ENCODE assay signal across 22 cellular contexts in genomic region chr21:42570362-42570761, GRCh38. TPM values are rescaled to one million over a fixed set of nuclear protein-coding genes. Genes with fewer than 3 reads are reported as not detected.
A peak's percentile ranks its signal among the peaks of the same experiment; 100 is the strongest.
DNase-seq lines count a peak whose midpoint lies in the region; ATAC-seq and TF ChIP-seq lines count a peak whose summit lies in the region.
"Had no signal": no experiment of that assay in that cellular context is flagged by ENCODE, and none has a peak within 500 bp of the region (broad histone marks: within the 10 kb centered on the region; RNA-seq: fewer than 3 reads in every experiment).

No MANE protein-coding gene starts in this region.

- DNase-seq in heart left ventricle: peak in 3 of 5 donors; percentile 6 to 30 (median 11)
- no peak for DNase-seq in left ventricle myocardium superior
- DNase-seq in glutamatergic neuron: peak; percentile 3
- peak; percentile 50 for DNase-seq in sigmoid colon
- DNase-seq in hippocampal formation (lab: John Stamatoyannopoulos, UW): no peak
- DNase-seq in NCI-H69 (lab: John Stamatoyannopoulos, UW): no peak
- DNase-seq: activated gamma-delta T cell treated with Interleukin-2 at 50 U/mL for 16 hours; brain microvascular endothelial cell; KBM-7; mammary epithelial cell; NCI-H1694 treated with DMSO at 0.1 percent for 48 hours; NCI-H2171; RPMI8226; stimulated activated naive CD4-positive, alpha-beta T cell treated with Interleukin-2 at 50 U/mL for 16 hours; T1000 had no signal

- peaks cover 2% of the 10 kb centered on the region for H3K4me1 Mint-ChIP-seq in glutamatergic neuron (ENCODE audit: low read depth, unreplicated experiment)
- H3K4me1 Mint-ChIP-seq: nephron had no signal

- H3K27ac ChIP-seq in heart left ventricle: peak overlapping the region in 1 of 12 donors; percentile 42
- H3K27ac ChIP-seq in sigmoid colon: no peak overlapping the region
- H3K27ac ChIP-seq: brain microvascular endothelial cell, ovary, SJCRH30, thoracic aorta had no signal

- TF ChIP-seq POLR2A in heart left ventricle (IDR thresholded peaks at IDR 0.05) (no peak), sigmoid colon (IDR thresholded peaks at IDR 0.05) (no peak)

- H3K27me3 Mint-ChIP-seq in glutamatergic neuron (ENCODE audit: unreplicated experiment): no peaks in the 10 kb centered on the region

- peaks cover under 1% of the 10 kb centered on the region for H3K36me3 Mint-ChIP-seq in glutamatergic neuron (ENCODE audit: unreplicated experiment)

- H3K4me1 ChIP-seq in heart left ventricle: no peaks in the 10 kb centered on the region
- no peaks in the 10 kb centered on the region for H3K4me1 ChIP-seq in sigmoid colon
- H3K4me1 ChIP-seq: SJCRH30 had no signal

- intact Hi-C loops in heart left ventricle (cut with DNase I): no loop called here
- intact Hi-C loops in left ventricle myocardium superior (cut with micrococcal nuclease): no loop called here
- intact Hi-C loops in sigmoid colon (cut with DNase I): no loop called here

- 82 to 95% (median 91%) methylated on average over 8 to 9 of the region's 9 CpGs for WGBS in heart left ventricle, 4 donors
- WGBS in sigmoid colon, 2 donors: 87 to 95% methylated on average over 9 of the region's 9 CpGs

- peaks cover 4% of the 10 kb centered on the region for H3K9me3 Mint-ChIP-seq in glutamatergic neuron (ENCODE audit: unreplicated experiment)
- H3K9me3 Mint-ChIP-seq: nephron, WTC11 had no signal

- TF ChIP-seq EP300 in sigmoid colon (IDR thresholded peaks at IDR 0.05): no peak

- no peak overlapping the region for H3K4me3 Mint-ChIP-seq in glutamatergic neuron (ENCODE audit: unreplicated experiment)
- H3K4me3 Mint-ChIP-seq: nephron, WTC11 had no signal

- no peak overlapping the region for H3K27ac Mint-ChIP-seq in glutamatergic neuron (ENCODE audit: unreplicated experiment)
- H3K27ac Mint-ChIP-seq: WTC11 had no signal

- H3K4me3 ChIP-seq in heart left ventricle: no peak overlapping the region
- no peak overlapping the region for H3K4me3 ChIP-seq in sigmoid colon
- H3K4me3 ChIP-seq: GM12878, ovary, SJCRH30, thoracic aorta had no signal

- ATAC-seq in heart left ventricle (no peak), left ventricle myocardium superior (no peak), GM21619 (IDR thresholded peaks at IDR 0.05; ENCODE audit: unreplicated experiment) (no peak)
- ATAC-seq: GM12878, WTC11 had no signal

- H3K36me3 ChIP-seq in heart left ventricle (peaks cover 0 to 87% (median 40%) of the 10 kb centered on the region in 9 donors), sigmoid colon (peaks cover 0 to 23% (median 0%) of the 10 kb centered on the region in 4 donors)
- H3K36me3 ChIP-seq: brain microvascular endothelial cell, ovary, SJCRH30 had no signal

- H3K27me3 ChIP-seq in heart left ventricle: no peaks in the 10 kb centered on the region
- H3K27me3 ChIP-seq in sigmoid colon: no peaks in the 10 kb centered on the region
- H3K27me3 ChIP-seq: brain microvascular endothelial cell, ovary, SJCRH30 had no signal

- TF ChIP-seq CTCF in heart left ventricle (IDR thresholded peaks at IDR 0.05): no peak
- no peak for TF ChIP-seq CTCF in glutamatergic neuron (IDR thresholded peaks at IDR 0.05; ENCODE audit: partially characterized antibody, unreplicated experiment)
- no peak for TF ChIP-seq CTCF in sigmoid colon (IDR thresholded peaks at IDR 0.05)

- peaks cover 0 to 1% (median 0%) of the 10 kb centered on the region in 12 donors for H3K9me3 ChIP-seq in heart left ventricle
- H3K9me3 ChIP-seq in sigmoid colon: no peaks in the 10 kb centered on the region
- H3K9me3 ChIP-seq: ovary, SJCRH30, thoracic aorta had no signal

RNA-seq across cellular contexts. Expression of gene SLC37A1, which starts 56.7 kb away (rescaled TPM):
- 10 to 100 TPM in 1 of 9 donors, 1 to 10 TPM in 8; 3.1 to 13.0 (median 5.7) TPM for total RNA-seq in heart left ventricle
- 1 to 10 TPM; 2.2 TPM for polyA plus RNA-seq in heart left ventricle
- total RNA-seq in left ventricle myocardium superior: 4.0 TPM
- total RNA-seq in glutamatergic neuron (ENCODE audit: unreplicated experiment): 65.7 TPM
- total RNA-seq in sigmoid colon: 1 to 10 TPM; 2.3 to 7.8 (median 5.0) TPM
- polyA plus RNA-seq in sigmoid colon: 10 to 100 TPM; 21.0 to 98.5 (median 31.2) TPM
- total RNA-seq: SJCRH30 had no signal

Comparison
In these comparisons a context has a peak if more than half of its experiments do, and no peak if none do; other contexts are left out.
1. DNase-seq: peak in heart left ventricle (3 of 5), glutamatergic neuron (single experiment) and sigmoid colon (single experiment); none in left ventricle myocardium superior (single experiment), hippocampal formation (0 of 2) and NCI-H69 (single experiment).